1 cellular context compared by ENCODE assay signal in the genomic region with DNA sequence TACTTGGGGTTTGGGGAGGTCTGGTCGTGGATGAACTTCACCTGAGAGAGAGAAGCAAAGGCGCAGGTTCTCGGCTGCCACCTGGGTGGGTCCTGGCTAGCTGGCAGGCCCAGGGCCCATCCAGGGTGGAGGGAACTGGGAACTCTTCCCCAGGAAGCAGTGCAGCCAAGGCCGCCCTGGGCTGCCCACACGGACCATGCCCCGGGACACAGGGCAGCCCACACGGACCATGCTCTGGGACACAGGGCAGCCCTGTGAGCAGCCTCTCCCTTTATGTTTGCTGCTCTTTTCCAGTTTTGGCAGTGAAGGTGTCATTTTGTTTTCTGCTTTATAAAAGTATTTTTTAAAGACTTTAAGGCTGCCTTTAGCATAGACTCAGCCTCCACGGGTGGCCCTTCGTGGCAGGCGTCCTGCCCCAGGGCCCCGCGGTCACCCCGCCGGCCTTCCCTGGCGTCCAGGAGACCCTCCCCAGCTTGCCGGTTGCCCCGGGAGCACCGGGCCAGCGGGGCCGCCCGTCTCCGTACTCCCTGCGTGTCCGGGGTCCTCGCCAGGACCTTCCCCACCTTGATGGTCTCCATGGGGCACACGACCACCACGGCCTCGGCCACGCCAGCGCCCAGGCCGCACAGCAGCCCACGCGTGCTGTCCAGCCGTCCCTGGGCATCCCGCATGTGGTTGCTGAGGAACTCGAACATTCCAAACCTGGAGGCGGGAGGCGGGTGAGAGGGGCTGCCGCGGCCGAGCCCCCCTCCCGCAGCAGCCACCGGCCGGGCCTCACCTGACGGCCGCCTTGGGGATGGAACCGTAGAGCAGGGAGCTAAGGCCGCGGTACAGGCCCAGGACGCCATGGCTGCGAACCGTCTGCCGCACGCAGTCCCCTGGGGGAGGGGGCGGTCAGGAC.
TF ChIP-seq lines count a peak whose summit lies in the region.

No MANE protein-coding gene starts in this region.

TF ChIP-seq in IMR-90, 13 proteins besides CTCF, POLR2A, EP300 and RAD21 (continued from another document):
- TF ChIP-seq, protein P1, sequence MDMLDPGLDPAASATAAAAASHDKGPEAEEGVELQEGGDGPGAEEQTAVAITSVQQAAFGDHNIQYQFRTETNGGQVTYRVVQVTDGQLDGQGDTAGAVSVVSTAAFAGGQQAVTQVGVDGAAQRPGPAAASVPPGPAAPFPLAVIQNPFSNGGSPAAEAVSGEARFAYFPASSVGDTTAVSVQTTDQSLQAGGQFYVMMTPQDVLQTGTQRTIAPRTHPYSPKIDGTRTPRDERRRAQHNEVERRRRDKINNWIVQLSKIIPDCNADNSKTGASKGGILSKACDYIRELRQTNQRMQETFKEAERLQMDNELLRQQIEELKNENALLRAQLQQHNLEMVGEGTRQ (IDR thresholded peaks at IDR 0.05; ENCODE audit: low read depth, low read length), result no peak
